ENCODE assay signal across 1 cellular context in the genomic region with DNA sequence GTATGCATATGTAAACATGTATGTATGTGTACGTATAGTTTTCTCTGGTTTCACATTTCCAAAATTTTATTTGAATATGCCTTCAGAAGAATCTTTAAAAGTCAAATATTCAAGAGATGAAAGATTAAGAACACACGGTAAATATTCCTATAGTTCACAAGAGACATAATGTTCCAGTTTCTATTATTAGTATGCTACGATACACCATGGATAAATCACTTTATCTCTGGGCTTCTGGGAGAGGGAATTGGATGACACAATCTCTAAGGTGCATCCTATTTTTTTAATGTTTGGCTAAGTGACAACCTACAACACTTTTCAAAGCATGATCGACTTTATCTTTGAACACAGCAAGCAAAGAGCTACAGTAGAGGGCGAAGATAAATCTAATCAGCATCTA.
TF ChIP-seq lines count a peak whose summit lies in the region.

No MANE protein-coding gene starts in this region.

TF ChIP-seq in HCT116, 20 proteins besides CTCF, POLR2A, EP300 and RAD21:
- TF ChIP-seq, protein P1, sequence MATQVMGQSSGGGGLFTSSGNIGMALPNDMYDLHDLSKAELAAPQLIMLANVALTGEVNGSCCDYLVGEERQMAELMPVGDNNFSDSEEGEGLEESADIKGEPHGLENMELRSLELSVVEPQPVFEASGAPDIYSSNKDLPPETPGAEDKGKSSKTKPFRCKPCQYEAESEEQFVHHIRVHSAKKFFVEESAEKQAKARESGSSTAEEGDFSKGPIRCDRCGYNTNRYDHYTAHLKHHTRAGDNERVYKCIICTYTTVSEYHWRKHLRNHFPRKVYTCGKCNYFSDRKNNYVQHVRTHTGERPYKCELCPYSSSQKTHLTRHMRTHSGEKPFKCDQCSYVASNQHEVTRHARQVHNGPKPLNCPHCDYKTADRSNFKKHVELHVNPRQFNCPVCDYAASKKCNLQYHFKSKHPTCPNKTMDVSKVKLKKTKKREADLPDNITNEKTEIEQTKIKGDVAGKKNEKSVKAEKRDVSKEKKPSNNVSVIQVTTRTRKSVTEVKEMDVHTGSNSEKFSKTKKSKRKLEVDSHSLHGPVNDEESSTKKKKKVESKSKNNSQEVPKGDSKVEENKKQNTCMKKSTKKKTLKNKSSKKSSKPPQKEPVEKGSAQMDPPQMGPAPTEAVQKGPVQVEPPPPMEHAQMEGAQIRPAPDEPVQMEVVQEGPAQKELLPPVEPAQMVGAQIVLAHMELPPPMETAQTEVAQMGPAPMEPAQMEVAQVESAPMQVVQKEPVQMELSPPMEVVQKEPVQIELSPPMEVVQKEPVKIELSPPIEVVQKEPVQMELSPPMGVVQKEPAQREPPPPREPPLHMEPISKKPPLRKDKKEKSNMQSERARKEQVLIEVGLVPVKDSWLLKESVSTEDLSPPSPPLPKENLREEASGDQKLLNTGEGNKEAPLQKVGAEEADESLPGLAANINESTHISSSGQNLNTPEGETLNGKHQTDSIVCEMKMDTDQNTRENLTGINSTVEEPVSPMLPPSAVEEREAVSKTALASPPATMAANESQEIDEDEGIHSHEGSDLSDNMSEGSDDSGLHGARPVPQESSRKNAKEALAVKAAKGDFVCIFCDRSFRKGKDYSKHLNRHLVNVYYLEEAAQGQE (IDR thresholded peaks at IDR 0.05; ENCODE audit: low read depth): no peak
- TF ChIP-seq JUND (IDR thresholded peaks at IDR 0.05) (no peak), ZNF274 (IDR thresholded peaks at IDR 0.05; ENCODE audit: low read depth, low read length) (no peak), SRF (IDR thresholded peaks at IDR 0.05; ENCODE audit: low read depth) (no peak), CEBPB (IDR thresholded peaks at IDR 0.05; ENCODE audit: low read depth) (no peak), POLR2AphosphoS5 (IDR thresholded peaks at IDR 0.05; ENCODE audit: low read depth, low read length) (no peak), EZH2phosphoT487 (IDR thresholded peaks at IDR 0.05; ENCODE audit: borderline replicate concordance) (no peak), YY1 (IDR thresholded peaks at IDR 0.05; ENCODE audit: extremely low read depth, insufficient replicate concordance, low read depth, low read length) (no peak), SP1 (IDR thresholded peaks at IDR 0.05; ENCODE audit: low read depth) (no peak), TCF7L2 (IDR thresholded peaks at IDR 0.05; ENCODE audit: borderline replicate concordance, extremely low read depth, insufficient read depth, insufficient read length) (no peak), SIN3A (IDR thresholded peaks at IDR 0.05; ENCODE audit: low read depth) (no peak)
- TF ChIP-seq, protein P2, sequence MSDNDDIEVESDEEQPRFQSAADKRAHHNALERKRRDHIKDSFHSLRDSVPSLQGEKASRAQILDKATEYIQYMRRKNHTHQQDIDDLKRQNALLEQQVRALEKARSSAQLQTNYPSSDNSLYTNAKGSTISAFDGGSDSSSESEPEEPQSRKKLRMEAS (IDR thresholded peaks at IDR 0.05): no peak
- TF ChIP-seq, protein P3, sequence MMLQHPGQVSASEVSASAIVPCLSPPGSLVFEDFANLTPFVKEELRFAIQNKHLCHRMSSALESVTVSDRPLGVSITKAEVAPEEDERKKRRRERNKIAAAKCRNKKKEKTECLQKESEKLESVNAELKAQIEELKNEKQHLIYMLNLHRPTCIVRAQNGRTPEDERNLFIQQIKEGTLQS (IDR thresholded peaks at IDR 0.05): no peak
